ENCODE assay signal across 8 cellular contexts in genomic region chr10:110512461-110513187, GRCh38. TPM values are rescaled to one million over a fixed set of nuclear protein-coding genes. Genes with fewer than 3 reads are reported as not detected.
DNase-seq lines count a peak whose midpoint lies in the region; FAIRE-seq and TF ChIP-seq lines count a peak whose summit lies in the region.

No MANE protein-coding gene starts in this region.

- H3K4me3 ChIP-seq in SJCRH30: no peak overlapping the region

- no peak for DNase-seq in GM12892 (ENCODE audit: insufficient read length)
- peak; percentile 44 to 45 for DNase-seq in SJCRH30
- DNase-seq in caudate nucleus (lab: John Stamatoyannopoulos, UW): peak in 18 of 61 donors; percentile 12 to 81 (median 31)
- peak; percentile 73 for DNase-seq in stimulated activated CD4-positive, alpha-beta T cell treated with anti-CD3 and anti-CD28 coated beads, Interleukin-15, amount 100 ng/mL, for 24 hours
- DNase-seq in NCI-H2107 (lab: John Stamatoyannopoulos, UW): no peak
- DNase-seq in NCI-H146 (lab: John Stamatoyannopoulos, UW): no peak
- DNase-seq in GDM1 (lab: John Stamatoyannopoulos, UW): no peak
- DNase-seq in DMS 273 treated with DMSO at 0.1 percent for 48 hours (lab: John Stamatoyannopoulos, UW): no peak

- TF ChIP-seq POLR2A in GM12892 (IDR thresholded peaks at IDR 0.05; ENCODE audit: low read depth, low read length): peak; percentile 53

- no peaks in the 10 kb centered on the region for H3K9me3 ChIP-seq in SJCRH30 (replicated peaks)

- no peaks in the 10 kb centered on the region for H3K27me3 ChIP-seq in SJCRH30

- H3K27ac ChIP-seq in SJCRH30 (no peak overlapping the region), caudate nucleus (ENCODE audit: low read depth, low read length) (peak overlapping the region; percentile 68)

- H3K36me3 ChIP-seq in SJCRH30: peaks cover 9% of the 10 kb centered on the region; the same call in 1 of the 2 replicates

- peaks cover 3% of the 10 kb centered on the region; the same call in 1 of the 2 replicates for H3K4me1 ChIP-seq in SJCRH30

- FAIRE-seq in GM12892 (lab: Jason Lieb, UNC): no peak

RNA-seq across cellular contexts. Expression of gene DUSP5, which starts 14.9 kb away (rescaled TPM):
- polyA plus RNA-seq in GM12892 (2012; ENCODE audit: missing spikeins): 59.6 TPM
- total RNA-seq in SJCRH30 (2014; rRNA removed; shearing (Covaris generic)): 5.3 and 6.0 TPM in 2 replicates

RNA-seq across cellular contexts. Expression of gene SMC3, which starts 54.9 kb away (rescaled TPM):
- 55.8 TPM for polyA plus RNA-seq in GM12892 (2012; ENCODE audit: missing spikeins)
- total RNA-seq in SJCRH30 (2014; rRNA removed; shearing (Covaris generic)): 96.8 and 107 TPM in 2 replicates

Comparison
In these comparisons a context has a peak if more than half of its experiments do, and no peak if none do; other contexts are left out.
1. DNase-seq: peak in SJCRH30 (2 of 2) and stimulated activated CD4-positive, alpha-beta T cell treated with anti-CD3 and anti-CD28 coated beads, Interleukin-15, amount 100 ng/mL, for 24 hours (single experiment); none in GM12892 (single experiment), NCI-H2107 (single experiment), NCI-H146 (single experiment), GDM1 (single experiment) and DMS 273 treated with DMSO at 0.1 percent for 48 hours (single experiment).